9 cellular contexts compared by ENCODE assay signal in the genomic region with DNA sequence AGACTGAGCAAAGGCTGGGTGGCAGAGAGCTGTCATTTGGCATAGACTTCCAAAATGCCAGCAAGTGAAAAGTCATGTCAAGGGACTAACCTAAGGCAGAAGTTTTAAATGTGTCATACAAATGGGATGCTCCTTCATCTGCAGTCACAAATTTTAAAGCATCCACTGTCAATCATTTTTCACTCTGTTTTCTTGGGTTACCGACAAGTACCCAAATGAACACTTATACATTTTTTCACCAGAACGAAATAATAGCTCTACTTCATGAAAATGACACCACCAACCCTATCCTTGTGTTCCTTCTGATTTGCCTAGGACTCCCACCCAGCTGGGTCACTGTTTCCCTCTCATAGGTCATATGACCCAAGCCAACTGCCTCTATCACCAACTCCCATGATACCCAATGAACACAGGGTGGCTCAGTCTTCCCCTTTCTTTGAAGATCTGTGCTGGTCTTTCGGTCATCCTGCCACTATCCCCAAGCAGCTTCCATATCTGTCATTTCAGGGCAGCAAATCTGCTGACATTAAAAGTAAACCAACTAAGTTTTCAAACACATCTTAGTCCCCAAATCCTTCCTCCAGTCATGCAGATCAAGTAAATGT. TPM values are rescaled to one million over a fixed set of nuclear protein-coding genes. Genes with fewer than 3 reads are reported as not detected.
DNase-seq lines count a peak whose midpoint lies in the region; ATAC-seq and TF ChIP-seq lines count a peak whose summit lies in the region.
"Had no signal": no experiment of that assay in that cellular context is flagged by ENCODE, and none has a peak within 500 bp of the region (broad histone marks: within the 10 kb centered on the region; RNA-seq: fewer than 3 reads in every experiment).

No MANE protein-coding gene starts in this region.

- no peaks in the 10 kb centered on the region for H3K36me3 ChIP-seq in CD8-positive, alpha-beta memory T cell (ENCODE audit: insufficient read depth, low read length)
- peaks cover 48% of the 10 kb centered on the region for H3K36me3 ChIP-seq in SJSA1

- H3K4me3 ChIP-seq in CD8-positive, alpha-beta memory T cell (ENCODE audit: low read length), result peak overlapping the region; percentile 29
- no peak overlapping the region; the same call in 1 of the 2 replicates for H3K4me3 ChIP-seq in SJSA1
- peak overlapping the region; percentile 37 for H3K4me3 ChIP-seq in epithelial cell of proximal tubule (ENCODE audit: low read depth, low read length)

- H3K27me3 Mint-ChIP-seq in CD8-positive, alpha-beta memory T cell, result peaks cover 5 to 8% of the 10 kb centered on the region in 2 donors
- no peaks in the 10 kb centered on the region for H3K27me3 Mint-ChIP-seq in progenitor cell of endocrine pancreas

- H3K27me3 ChIP-seq in CD8-positive, alpha-beta memory T cell (ENCODE audit: insufficient read depth, low read length, poor library complexity, severe bottlenecking), result no peaks in the 10 kb centered on the region
- H3K27me3 ChIP-seq in SJSA1 (replicated peaks), result no peaks in the 10 kb centered on the region

- H3K9me3 Mint-ChIP-seq in CD8-positive, alpha-beta memory T cell, result peaks cover 0 to 3% (median 1%) of the 10 kb centered on the region in 5 donors
- H3K9me3 Mint-ChIP-seq in progenitor cell of endocrine pancreas (ENCODE audit: low read depth), result no peaks in the 10 kb centered on the region

- peak overlapping the region in 4 of 7 donors; percentile 9 to 59 (median 44) for H3K4me3 Mint-ChIP-seq in CD8-positive, alpha-beta memory T cell
- H3K4me3 Mint-ChIP-seq in progenitor cell of endocrine pancreas (ENCODE audit: low read depth), result no peak overlapping the region

- POLR2A ChIA-PET in CD8-positive, alpha-beta memory T cell (lab: Charles Lee), result interaction anchor here (0.5 to 2.9 kb wide), 2 partner anchors 21 to 36 kb away, joined by 4 to 26 read pairs; partner anchors contain the start of gene KLF7

- H3K4me1 ChIP-seq in CD8-positive, alpha-beta memory T cell (ENCODE audit: insufficient read depth, low read length), result peaks cover 49% of the 10 kb centered on the region
- peaks cover 42% of the 10 kb centered on the region for H3K4me1 ChIP-seq in SJSA1 (replicated peaks)

- ATAC-seq in GM19452 (IDR thresholded peaks at IDR 0.05; ENCODE audit: unreplicated experiment), result no peak
- ATAC-seq: HCT116 had no signal

- peaks cover 32 to 52% (median 42%) of the 10 kb centered on the region in 3 donors for H3K4me1 Mint-ChIP-seq in CD8-positive, alpha-beta memory T cell
- H3K4me1 Mint-ChIP-seq in progenitor cell of endocrine pancreas (ENCODE audit: low read depth), result peaks cover 26% of the 10 kb centered on the region

- no peaks in the 10 kb centered on the region for H3K9me3 ChIP-seq in CD8-positive, alpha-beta memory T cell (ENCODE audit: low read length)
- H3K9me3 ChIP-seq in SJSA1 (replicated peaks), result no peaks in the 10 kb centered on the region

- H3K27ac Mint-ChIP-seq in CD8-positive, alpha-beta memory T cell, result peak overlapping the region; percentile 18 to 95 (median 72)
- peak overlapping the region; percentile 23 for H3K27ac Mint-ChIP-seq in progenitor cell of endocrine pancreas

- H3K27ac ChIP-seq in CD8-positive, alpha-beta memory T cell (ENCODE audit: low read depth, low read length), result no peak overlapping the region
- H3K27ac ChIP-seq in SJSA1, result peak overlapping the region; percentile 72

- no peaks in the 10 kb centered on the region for H3K36me3 Mint-ChIP-seq in CD8-positive, alpha-beta memory T cell
- peaks cover 7% of the 10 kb centered on the region for H3K36me3 Mint-ChIP-seq in progenitor cell of endocrine pancreas (ENCODE audit: insufficient read depth)

- TF ChIP-seq CTCF in epithelial cell of proximal tubule (conservative IDR thresholded peaks at IDR 0.05; ENCODE audit: low read depth, low read length) (no peak), progenitor cell of endocrine pancreas (IDR thresholded peaks at IDR 0.05; ENCODE audit: unreplicated experiment) (no peak)

- no peak for DNase-seq in CD8-positive, alpha-beta memory T cell
- DNase-seq in SJSA1 (ENCODE audit: low read depth in 1 of 2, low spot score in 2 of 2) (no peak), epithelial cell of proximal tubule (ENCODE audit: low read depth) (no peak), progenitor cell of endocrine pancreas (ENCODE audit: low spot score, unreplicated experiment) (no peak), NCI-H1092 (lab: John Stamatoyannopoulos, UW) (no peak), dedifferentiated amniotic fluid mesenchymal stem cell (ENCODE audit: extremely low spot score) (no peak)
- DNase-seq in activated CD4-positive, CD25-positive, alpha-beta regulatory T cell (lab: John Stamatoyannopoulos, UW), result no peak

- CTCF ChIA-PET in CD8-positive, alpha-beta memory T cell (lab: Charles Lee), result interaction anchor here (1.3 to 2.0 kb wide), 2 partner anchors 18 to 21 kb away, joined by 3 to 8 read pairs; partner anchors contain the start of gene KLF7

RNA-seq across cellular contexts. Expression of gene KLF7, which starts 21.5 kb away (rescaled TPM):
- 10 to 100 TPM in 1 of 2 experiments, 1 to 10 TPM in 1; 6.7 to 12.1 TPM for total RNA-seq in CD8-positive, alpha-beta memory T cell
- polyA plus RNA-seq in CD8-positive, alpha-beta memory T cell, result 6.4 TPM
- 6.8 and 13.1 TPM in 2 replicates for total RNA-seq in SJSA1 (2014; rRNA removed; shearing (Covaris generic))
- total RNA-seq in epithelial cell of proximal tubule, result 14.6 and 22.2 TPM in 2 replicates
- total RNA-seq in progenitor cell of endocrine pancreas, result 26.6 and 27.1 TPM in 2 replicates
